In genomic region chr5:15585826-15586591, GRCh38 we compare ENCODE assay signal across 3 cellular contexts.
TF ChIP-seq lines count a peak whose summit lies in the region.

No MANE protein-coding gene starts in this region.

TF ChIP-seq in SK-N-SH treated with all-trans-retinoic acid at 6 μM for 48 hours, 23 proteins besides CTCF, POLR2A, EP300 and RAD21 (continued from another document and continues in another):
- TF ChIP-seq ZNF565 (CRISPR knock-in tag; conservative IDR thresholded peaks at IDR 0.05; ENCODE audit: low read depth): no peak
- no peak for TF ChIP-seq TSHZ2 (CRISPR knock-in tag; IDR thresholded peaks at IDR 0.05)
- TF ChIP-seq ZNF8 (CRISPR knock-in tag; IDR thresholded peaks at IDR 0.05): no peak
- no peak for TF ChIP-seq BACH2 (CRISPR knock-in tag; IDR thresholded peaks at IDR 0.05; ENCODE audit: borderline replicate concordance)
- no peak for TF ChIP-seq ZFP30 (CRISPR knock-in tag; IDR thresholded peaks at IDR 0.05)
- no peak for TF ChIP-seq TCF4 (CRISPR knock-in tag; IDR thresholded peaks at IDR 0.05; ENCODE audit: borderline replicate concordance)
- TF ChIP-seq TOX (CRISPR knock-in tag; IDR thresholded peaks at IDR 0.05; ENCODE audit: borderline replicate concordance): no peak
- TF ChIP-seq SNAI2 (CRISPR knock-in tag; IDR thresholded peaks at IDR 0.05): no peak
- no peak for TF ChIP-seq POU6F1 (CRISPR knock-in tag; IDR thresholded peaks at IDR 0.05; ENCODE audit: borderline replicate concordance, low read depth)
- TF ChIP-seq PATZ1 (CRISPR knock-in tag; IDR thresholded peaks at IDR 0.05; ENCODE audit: borderline replicate concordance): no peak
- TF ChIP-seq ZNF70 (CRISPR knock-in tag; IDR thresholded peaks at IDR 0.05): no peak

TF ChIP-seq in SK-N-SH, 30 proteins besides CTCF, POLR2A, EP300 and RAD21 (continued from another document):
- TF ChIP-seq ZBTB33 (IDR thresholded peaks at IDR 0.05; ENCODE audit: borderline replicate concordance, low read depth): no peak

TF ChIP-seq in K562, 482 proteins besides CTCF, POLR2A, EP300 and RAD21 (continued from another document):
- no peak for TF ChIP-seq PKNOX1 (IDR thresholded peaks at IDR 0.05)
- TF ChIP-seq SP2 (IDR thresholded peaks at IDR 0.05; ENCODE audit: extremely low read depth, low read depth, low read length, poor library complexity, severe bottlenecking): no peak
- no peak for TF ChIP-seq HEY1 (CRISPR knock-in tag; IDR thresholded peaks at IDR 0.05; ENCODE audit: borderline replicate concordance)
- no peak for TF ChIP-seq CLOCK (CRISPR knock-in tag; IDR thresholded peaks at IDR 0.05; ENCODE audit: borderline replicate concordance)
- peak; percentile 82 for TF ChIP-seq HNRNPK (IDR thresholded peaks at IDR 0.05; ENCODE audit: low read depth, low read length, poor library complexity, severe bottlenecking)
- TF ChIP-seq CBX2 (IDR thresholded peaks at IDR 0.05; ENCODE audit: insufficient read depth, low read length, poor library complexity, severe bottlenecking): no peak
